ENCODE assay signal across 9 cellular contexts in the genomic region with DNA sequence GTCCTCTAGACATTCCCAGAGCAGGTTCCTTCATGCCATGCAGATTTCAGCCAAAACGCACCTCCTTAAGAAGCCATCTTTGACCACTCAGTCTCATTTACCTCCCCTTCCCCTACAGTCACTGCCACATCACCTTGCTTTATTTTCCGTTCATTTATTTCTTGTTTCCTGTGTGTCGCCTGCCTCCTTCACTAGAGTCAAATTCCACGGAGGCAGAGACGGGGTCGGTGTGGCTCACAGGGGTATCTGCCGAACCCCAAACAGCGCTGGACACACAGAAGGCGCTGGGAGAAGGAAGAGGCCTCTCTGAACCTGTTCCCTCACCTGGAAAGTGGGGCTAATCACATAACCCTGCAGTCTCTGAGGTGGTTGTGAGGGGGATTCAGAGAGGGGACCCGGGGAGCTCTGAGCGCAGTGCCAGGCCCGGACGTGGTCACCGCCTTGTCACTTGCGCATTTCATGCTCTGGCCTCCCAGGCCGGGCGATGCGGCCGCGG. TPM values are rescaled to one million over a fixed set of nuclear protein-coding genes. Genes with fewer than 3 reads are reported as not detected.
DNase-seq lines count a peak whose midpoint lies in the region; ATAC-seq and TF ChIP-seq lines count a peak whose summit lies in the region.
"Had no signal": no experiment of that assay in that cellular context is flagged by ENCODE, and none has a peak within 500 bp of the region (broad histone marks: within the 10 kb centered on the region; RNA-seq: fewer than 3 reads in every experiment).

No MANE protein-coding gene starts in this region.

- 9% methylated on average over 20 of the region's 20 CpGs for WGBS in HUES64

- ATAC-seq in HG03025 (IDR thresholded peaks at IDR 0.05; ENCODE audit: low FRiP score, unreplicated experiment) = no peak

- TF ChIP-seq CTCF in AG04450 (IDR thresholded peaks at IDR 0.05; ENCODE audit: low read depth, low read length) = no peak
- TF ChIP-seq CTCF in dorsolateral prefrontal cortex (IDR thresholded peaks at IDR 0.05 in 54 of 56, conservative IDR thresholded peaks at IDR 0.05 in 2 of 56; ENCODE audit: low read depth in 1 of 56, partially characterized antibody in 56 of 56) = no peak

- H3K27ac ChIP-seq in AG04450 (ENCODE audit: low read depth, low read length) (peak overlapping the region; percentile 21), HUES64 (ENCODE audit: low read depth, low read length) (no peak overlapping the region), dorsolateral prefrontal cortex (peak overlapping the region in 6 of 59 donors; percentile 5 to 63 (median 40))

- peak overlapping the region; percentile 30 for H2AFZ ChIP-seq in neuron (ENCODE audit: low read depth, low read length)

- POLR2A ChIA-PET in AG04450 (lab: Yijun Ruan, JAX) = no interaction called here

- H3K9ac ChIP-seq in HUES64 (ENCODE audit: low read depth, low read length) = no peak overlapping the region

- no peaks in the 10 kb centered on the region for H3K36me3 ChIP-seq in HUES64 (ENCODE audit: insufficient read depth, low read length)
- no peaks in the 10 kb centered on the region for H3K36me3 ChIP-seq in neuron (ENCODE audit: insufficient read depth, low read length)

- DNase-seq in AG04450 (ENCODE audit: low read depth, low spot score) = no peak
- no peak for DNase-seq in dorsolateral prefrontal cortex
- no peak for DNase-seq in HuH-7.5 (ENCODE audit: low spot score)
- no peak for DNase-seq in NCI-H187 (lab: John Stamatoyannopoulos, UW)
- no peak for DNase-seq in SW 1271 (lab: John Stamatoyannopoulos, UW)

- H3K9me3 ChIP-seq in AG04450 (ENCODE audit: control insufficient read depth, insufficient read depth, low read length) = no peaks in the 10 kb centered on the region; the same call in 1 of the 2 replicates
- no peaks in the 10 kb centered on the region for H3K9me3 ChIP-seq in HUES64 (ENCODE audit: insufficient read depth, low read depth, low read length)
- H3K9me3 ChIP-seq in neuron (ENCODE audit: low read length) = no peaks in the 10 kb centered on the region

- H3K27me3 ChIP-seq in AG04450 (ENCODE audit: control insufficient read depth, insufficient read depth, low read length) (peaks cover 76% of the 10 kb centered on the region), HUES64 (ENCODE audit: insufficient read depth, low read length) (peaks cover 97% of the 10 kb centered on the region), dorsolateral prefrontal cortex (peaks cover 0 to 5% (median 0%) of the 10 kb centered on the region in 45 donors), neuron (ENCODE audit: insufficient read depth, low read length) (peaks cover 81% of the 10 kb centered on the region)

- CTCF ChIA-PET in AG04450 (lab: Charles Lee) = no interaction called here

- intact Hi-C loops in dorsolateral prefrontal cortex (cut with DNase I) = no loop called here

- H3K4me3 ChIP-seq in AG04450 (ENCODE audit: low read depth, low read length) (no peak overlapping the region), HUES64 (ENCODE audit: low read length) (peak overlapping the region; percentile 55), dorsolateral prefrontal cortex (peak overlapping the region; percentile 48 to 93 (median 73)), neuron (ENCODE audit: low read length) (peak overlapping the region; percentile 42)

- H3K4me1 ChIP-seq in HUES64 (ENCODE audit: insufficient read depth, low read length) (peaks cover 50% of the 10 kb centered on the region), neuron (ENCODE audit: insufficient read depth, low read length) (peaks cover 9% of the 10 kb centered on the region)

RNA-seq across cellular contexts. Expression of gene DMBX1, which starts 23.6 kb away (rescaled TPM):
- polyA plus RNA-seq in AG04450 (2011; rRNA removed) = not detected in 2 replicates
- not detected in 2 replicates for polyA minus RNA-seq in AG04450 (2011; rRNA and poly(A)+ RNA removed)
- polyA plus RNA-seq in HUES64 (2013, experiment 1 of 2) = 0.50 TPM
- 0.70 TPM for polyA plus RNA-seq in HUES64 (2013, experiment 2 of 2)
- total RNA-seq in dorsolateral prefrontal cortex = not detected
- total RNA-seq: LHCN-M2 had no signal
